Comparison of ENCODE assay signal across 4 cellular contexts in genomic region chr10:94775425-94775824, GRCh38. TPM values are rescaled to one million over a fixed set of nuclear protein-coding genes. Genes with fewer than 3 reads are reported as not detected.
"Had no signal": no experiment of that assay in that cellular context is flagged by ENCODE, and none has a peak within 500 bp of the region (broad histone marks: within the 10 kb centered on the region; RNA-seq: fewer than 3 reads in every experiment).

No MANE protein-coding gene starts in this region.

RNA-seq across cellular contexts. Expression of gene CYP2C19, which starts 12.9 kb away (rescaled TPM):
- total RNA-seq: LHCN-M2, M059J, MCF 10A, NCI-H460 had no signal
